ENCODE assay signal across 30 cellular contexts in the genomic region with DNA sequence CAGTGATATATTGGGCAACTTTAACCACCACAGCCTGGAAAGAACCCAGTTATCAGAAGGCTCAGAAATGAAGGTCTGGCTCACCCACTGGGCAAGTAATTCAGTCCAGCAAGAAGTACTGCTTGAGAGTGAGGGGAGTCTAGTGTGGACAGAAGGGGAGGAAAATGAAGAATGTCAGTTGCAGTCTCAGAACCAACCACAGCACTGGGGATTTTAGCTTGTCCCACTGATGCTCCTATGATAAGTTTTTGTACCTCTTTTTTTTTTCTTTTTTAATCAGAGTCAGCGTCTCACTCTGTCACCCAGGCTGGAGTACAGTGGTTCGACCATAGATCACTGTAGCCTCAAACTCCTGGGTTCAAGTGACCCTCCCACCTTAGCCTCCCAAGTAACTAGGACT. TPM values are rescaled to one million over a fixed set of nuclear protein-coding genes. Genes with fewer than 3 reads are reported as not detected.
"Had no signal": no experiment of that assay in that cellular context is flagged by ENCODE, and none has a peak within 500 bp of the region (broad histone marks: within the 10 kb centered on the region; RNA-seq: fewer than 3 reads in every experiment).

No MANE protein-coding gene starts in this region.

- H3K4me3 Mint-ChIP-seq: activated naive CD4-positive, alpha-beta T cell treated with anti-CD3 and anti-CD28 coated beads, Interleukin-2, amount 50 U/mL, for 24 hours; central memory CD8-positive, alpha-beta T cell; immature natural killer cell; natural killer cell treated with Interleukin-12 subunit alpha and Interleukin-12 subunit beta and Interleukin-15 and Interleukin-18, amount 100 ng/mL, for 72 hours; type B pancreatic cell had no signal

- H3K36me3 ChIP-seq: breast epithelium, colonic mucosa, esophagus muscularis mucosa, lower lobe of right lung, neutrophil, ovary, right atrium auricular region, vagina had no signal

- H3K4me2 ChIP-seq: hepatocyte had no signal

- DNase-seq: activated CD4-positive, alpha-beta T cell treated with anti-CD3 and anti-CD28 coated beads, Interleukin-2, amount 50 U/mL, for 1 hour; activated CD4-positive, CD25-positive, alpha-beta regulatory T cell treated with anti-CD3 and anti-CD28 coated beads, Interleukin-2, amount 50 U/mL, for 72 hours; activated CD8-positive, alpha-beta memory T cell treated with anti-CD3 and anti-CD28 coated beads, Interleukin-2, amount 50 U/mL, for 48 hours; activated gamma-delta T cell treated with Interleukin-2 at 50 U/mL for 16 hours; activated T-cell treated with anti-CD3 and anti-CD28 coated beads, Interleukin-2, amount 50 U/mL, for 48 hours; amniotic stem cell; colonic mucosa; dorsolateral prefrontal cortex; glutamatergic neuron; immature natural killer cell; lower lobe of right lung; ovary; psoas muscle; stimulated activated CD4-positive, alpha-beta T cell treated with anti-CD3 and anti-CD28 coated beads, Interleukin-12 subunit alpha, Interleukin-12 subunit beta, amount 100 ng/mL, for 4 hours; stimulated activated CD4-positive, alpha-beta T cell treated with anti-CD3 and anti-CD28 coated beads, Interleukin-4, amount 100 ng/mL, for 4 hours; testis had no signal

- H3K27me3 Mint-ChIP-seq: activated naive CD4-positive, alpha-beta T cell treated with anti-CD3 and anti-CD28 coated beads, Interleukin-2, amount 50 U/mL, for 24 hours; central memory CD8-positive, alpha-beta T cell; natural killer cell treated with Interleukin-12 subunit alpha and Interleukin-12 subunit beta and Interleukin-15 and Interleukin-18, amount 100 ng/mL, for 72 hours; type B pancreatic cell had no signal

- H3K36me3 Mint-ChIP-seq: activated naive CD4-positive, alpha-beta T cell treated with anti-CD3 and anti-CD28 coated beads, Interleukin-2, amount 50 U/mL, for 24 hours; natural killer cell treated with Interleukin-12 subunit alpha and Interleukin-12 subunit beta and Interleukin-15 and Interleukin-18, amount 100 ng/mL, for 72 hours; type B pancreatic cell had no signal

- H2AFZ ChIP-seq: hepatocyte had no signal

- H3K9me3 ChIP-seq: breast epithelium, colonic mucosa, esophagus muscularis mucosa, lower lobe of right lung, neutrophil, ovary, psoas muscle, right atrium auricular region, testis, vagina had no signal

- H3K27ac ChIP-seq: breast epithelium, colonic mucosa, dorsolateral prefrontal cortex, esophagus muscularis mucosa, hepatocyte, lower lobe of right lung, neutrophil, ovary, psoas muscle, right atrium auricular region, testis, vagina, VCaP had no signal

- ATAC-seq: left lobe of liver; lower lobe of right lung; natural killer cell treated with Interleukin-12 subunit alpha and Interleukin-12 subunit beta and Interleukin-15 and Interleukin-18, amount 100 ng/mL, for 72 hours; psoas muscle had no signal

- H3K9me3 Mint-ChIP-seq: activated naive CD4-positive, alpha-beta T cell treated with anti-CD3 and anti-CD28 coated beads, Interleukin-2, amount 50 U/mL, for 24 hours; central memory CD8-positive, alpha-beta T cell; immature natural killer cell; natural killer cell treated with Interleukin-12 subunit alpha and Interleukin-12 subunit beta and Interleukin-15 and Interleukin-18, amount 100 ng/mL, for 72 hours; type B pancreatic cell had no signal

- H3K27ac Mint-ChIP-seq: activated naive CD4-positive, alpha-beta T cell treated with anti-CD3 and anti-CD28 coated beads, Interleukin-2, amount 50 U/mL, for 24 hours; natural killer cell treated with Interleukin-12 subunit alpha and Interleukin-12 subunit beta and Interleukin-15 and Interleukin-18, amount 100 ng/mL, for 72 hours; type B pancreatic cell had no signal

- H3K4me1 Mint-ChIP-seq: activated naive CD4-positive, alpha-beta T cell treated with anti-CD3 and anti-CD28 coated beads, Interleukin-2, amount 50 U/mL, for 24 hours; central memory CD8-positive, alpha-beta T cell had no signal

- H3K27me3 ChIP-seq: breast epithelium, colonic mucosa, dorsolateral prefrontal cortex, esophagus muscularis mucosa, hepatocyte, neutrophil, ovary, right atrium auricular region, testis, vagina had no signal

- H3K4me3 ChIP-seq: breast epithelium, colonic mucosa, dorsolateral prefrontal cortex, esophagus muscularis mucosa, hepatocyte, lower lobe of right lung, ovary, psoas muscle, right atrium auricular region, testis, vagina had no signal

- H3K4me1 ChIP-seq: breast epithelium, colonic mucosa, esophagus muscularis mucosa, lower lobe of right lung, psoas muscle, right atrium auricular region, testis, vagina had no signal

- H3K79me2 ChIP-seq: hepatocyte had no signal

RNA-seq across cellular contexts. Expression of gene SIT1, which starts 23.2 kb away (rescaled TPM):
- total RNA-seq: frontal cortex, hepatocyte, kidney epithelial cell had no signal
- polyA plus RNA-seq: hepatocyte had no signal

RNA-seq across cellular contexts. Expression of gene RMRP, which starts 30.2 kb away (rescaled TPM):
- polyA plus RNA-seq: hepatocyte had no signal
